Comparison of ENCODE assay signal across 8 cellular contexts in the genomic region with DNA sequence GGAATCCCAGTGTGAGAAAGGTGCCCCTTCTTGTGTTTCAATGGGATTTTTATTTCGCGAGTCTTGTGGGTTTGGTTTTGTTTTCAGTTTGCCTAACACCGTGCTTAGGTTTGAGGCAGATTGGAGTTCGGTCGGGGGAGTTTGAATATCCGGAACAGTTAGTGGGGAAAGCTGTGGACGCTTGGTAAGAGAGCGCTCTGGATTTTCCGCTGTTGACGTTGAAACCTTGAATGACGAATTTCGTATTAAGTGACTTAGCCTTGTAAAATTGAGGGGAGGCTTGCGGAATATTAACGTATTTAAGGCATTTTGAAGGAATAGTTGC. TPM values are rescaled to one million over a fixed set of nuclear protein-coding genes. Genes with fewer than 3 reads are reported as not detected.
DNase-seq lines count a peak whose midpoint lies in the region; ATAC-seq and TF ChIP-seq lines count a peak whose summit lies in the region.

No MANE protein-coding gene starts in this region.

- ATAC-seq in activated B cell treated with CpG ODN at 0.5 μM for 24 hours (ENCODE audit: low read depth) = peak; percentile 5

- CTCF ChIA-PET in activated B cell treated with CpG ODN at 0.5 μM for 24 hours (lab: Charles Lee) = interaction anchor here (1.8 to 4.0 kb wide), 3 partner anchors 17 to 46 kb away, joined by 8 to 20 read pairs (median 8); a partner anchor contains a TSS

- peaks cover 22% of the 10 kb centered on the region in 2 donors for H3K36me3 Mint-ChIP-seq in CD14-positive monocyte
- H3K36me3 Mint-ChIP-seq in activated B cell treated with CpG ODN at 0.5 μM for 24 hours (ENCODE audit: low read depth) = peaks cover 41% of the 10 kb centered on the region

- H3K27ac Mint-ChIP-seq in CD14-positive monocyte = peak overlapping the region; percentile 97 to 100 (median 99)
- H3K27ac Mint-ChIP-seq in activated B cell treated with CpG ODN at 0.5 μM for 24 hours = peak overlapping the region; percentile 97

- TF ChIP-seq CTCF in CD14-positive monocyte (IDR thresholded peaks at IDR 0.05) = no peak
- TF ChIP-seq CTCF in HFF-Myc (IDR thresholded peaks at IDR 0.05; ENCODE audit: low read depth, low read length, missing control alignments) = no peak
- TF ChIP-seq CTCF in activated B cell treated with CpG ODN at 0.5 μM for 24 hours (IDR thresholded peaks at IDR 0.05) = no peak
- TF ChIP-seq CTCF in fibroblast of mammary gland (conservative IDR thresholded peaks at IDR 0.05; ENCODE audit: control insufficient read depth, insufficient read depth, low read depth, low read length) = no peak
- TF ChIP-seq CTCF in retinal pigment epithelial cell (conservative IDR thresholded peaks at IDR 0.05; ENCODE audit: low read depth, low read length) = no peak

- peak overlapping the region; percentile 92 to 96 for H3K4me3 Mint-ChIP-seq in CD14-positive monocyte
- peak overlapping the region; percentile 97 for H3K4me3 Mint-ChIP-seq in activated B cell treated with CpG ODN at 0.5 μM for 24 hours

- H3K27me3 Mint-ChIP-seq in CD14-positive monocyte (ENCODE audit: low read depth in 3 of 3) = peaks cover 3 to 10% (median 8%) of the 10 kb centered on the region in 3 donors
- no peaks in the 10 kb centered on the region for H3K27me3 Mint-ChIP-seq in activated B cell treated with CpG ODN at 0.5 μM for 24 hours

- DNase-seq in CD14-positive monocyte (ENCODE audit: low spot score) (no peak), HFF-Myc (ENCODE audit: extremely low read depth, low read depth) (no peak), activated B cell treated with CpG ODN at 0.5 μM for 24 hours (no peak), fibroblast of mammary gland (ENCODE audit: low read depth) (peak; percentile 43), retinal pigment epithelial cell (ENCODE audit: low read depth) (no peak), COLO829 (ENCODE audit: low spot score) (no peak), hypothalamus (lab: John Stamatoyannopoulos, UW) (no peak), midbrain (lab: John Stamatoyannopoulos, UW) (no peak)

- H3K4me3 ChIP-seq in HFF-Myc (replicated peaks; ENCODE audit: low read depth, low read length) = peak overlapping the region; percentile 80
- peak overlapping the region; percentile 98 for H3K4me3 ChIP-seq in fibroblast of mammary gland (ENCODE audit: control insufficient read depth, low read depth, low read length)
- H3K4me3 ChIP-seq in retinal pigment epithelial cell (ENCODE audit: low read length) = peak overlapping the region; percentile 98

- H3K9me3 Mint-ChIP-seq in CD14-positive monocyte (no peaks in the 10 kb centered on the region), activated B cell treated with CpG ODN at 0.5 μM for 24 hours (no peaks in the 10 kb centered on the region)

- intact Hi-C loops in CD14-positive monocyte (cut with micrococcal nuclease) (loop anchor here (2.0 to 10.0 kb wide), 5 partner anchors 33 to 167 kb away; a partner anchor contains a TSS), activated B cell treated with CpG ODN at 0.5 μM for 24 hours (cut with micrococcal nuclease) (loop anchor here (1.0 to 10.0 kb wide), 8 partner anchors 18 to 603 kb away; a partner anchor contains a TSS)

- H3K4me1 Mint-ChIP-seq in CD14-positive monocyte (peaks cover 28% of the 10 kb centered on the region), activated B cell treated with CpG ODN at 0.5 μM for 24 hours (peaks cover 49% of the 10 kb centered on the region)

- POLR2A ChIA-PET in activated B cell treated with CpG ODN at 0.5 μM for 24 hours (lab: Charles Lee) = interaction anchor here (0.7 to 4.1 kb wide), 12 partner anchors 11 to 382 kb away, joined by 3 to 105 read pairs (median 14); a partner anchor contains a TSS

RNA-seq across cellular contexts. Expression of a gene that starts 0.6 kb away (rescaled TPM):
- polyA plus RNA-seq in CD14-positive monocyte = 1,000 to 10,000 TPM; 1,282 to 1,365 TPM
- total RNA-seq in activated B cell treated with CpG ODN at 0.5 μM for 24 hours = 1,031 and 1,128 TPM in 2 replicates

RNA-seq across cellular contexts. Expression of a gene that starts 28.2 kb away (rescaled TPM):
- under 1 TPM; 0.50 to 0.80 TPM for polyA plus RNA-seq in CD14-positive monocyte
- total RNA-seq in activated B cell treated with CpG ODN at 0.5 μM for 24 hours = 24.0 and 25.7 TPM in 2 replicates

RNA-seq across cellular contexts. Expression of a gene that starts 33.9 kb away (rescaled TPM):
- polyA plus RNA-seq in CD14-positive monocyte = 10 to 100 TPM; 58.2 to 66.3 TPM
- total RNA-seq in activated B cell treated with CpG ODN at 0.5 μM for 24 hours = 58.3 and 65.8 TPM in 2 replicates
